In the genomic region with DNA sequence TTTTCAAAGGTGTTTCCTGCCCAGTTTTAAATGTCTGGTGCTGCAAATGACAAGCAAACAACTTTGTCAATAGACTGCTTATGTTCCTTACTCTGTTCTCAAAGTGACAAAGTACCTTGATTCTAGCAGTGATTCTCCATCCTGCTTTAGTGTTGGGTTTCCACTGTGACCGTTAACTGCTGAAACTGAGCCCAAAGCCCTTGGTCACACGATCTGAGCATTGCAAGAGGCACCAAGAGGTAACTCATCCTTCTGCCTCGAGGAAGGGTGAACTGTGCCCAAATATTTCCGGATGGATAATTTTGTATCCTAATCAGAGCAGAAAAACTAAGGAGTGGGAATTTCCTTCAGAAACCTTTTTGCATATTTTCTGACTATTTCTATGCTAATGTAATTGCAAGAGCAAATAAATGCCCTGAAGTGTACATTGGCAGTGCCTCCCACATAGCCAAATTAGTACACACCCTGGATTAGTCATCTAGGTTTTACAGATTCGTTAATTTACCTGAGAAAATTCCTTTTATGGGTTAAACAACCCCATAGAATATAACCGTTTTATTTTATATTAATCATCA, we compare ENCODE assay signal across 14 cellular contexts.
"Had no signal": no experiment of that assay in that cellular context is flagged by ENCODE, and none has a peak within 500 bp of the region (broad histone marks: within the 10 kb centered on the region; RNA-seq: fewer than 3 reads in every experiment).

No MANE protein-coding gene starts in this region.

- H3K4me3 ChIP-seq: body of pancreas, left ventricle myocardium inferior, psoas muscle, sigmoid colon, upper lobe of left lung had no signal

- H3K36me3 ChIP-seq: left ventricle myocardium inferior, sigmoid colon, upper lobe of left lung had no signal

- DNase-seq: activated CD4-positive, alpha-beta T cell treated with anti-CD3 and anti-CD28 coated beads, Interleukin-2, amount 50 U/mL, for 1 hour; activated T-cell treated with anti-CD3 and anti-CD28 coated beads, Interleukin-2, amount 50 U/mL, for 1 hour; body of pancreas; effector memory CD4-positive, alpha-beta T cell; erythroblast; left ventricle myocardium inferior; mesenchymal stem cell; occipital lobe; psoas muscle; sigmoid colon; stimulated activated CD4-positive, alpha-beta T cell treated with anti-CD3 and anti-CD28 coated beads, Interleukin-2, amount 100 ng/mL, for 24 hours; stimulated activated naive B cell treated with anti-CD40 and anti-IgM and Interleukin-4, amounts not matched to agents 10 μg/mL and 1 μg/mL and 100 μg/mL, for 72 hours; T-helper 2 cell; upper lobe of left lung had no signal

- H3K9me3 ChIP-seq: body of pancreas, left ventricle myocardium inferior, psoas muscle, sigmoid colon, upper lobe of left lung had no signal

- ATAC-seq: body of pancreas; psoas muscle; stimulated activated naive B cell treated with anti-CD40 and anti-IgM and Interleukin-4, amounts not matched to agents 10 μg/mL and 1 μg/mL and 100 μg/mL, for 72 hours had no signal

- H3K27me3 ChIP-seq: body of pancreas, sigmoid colon, upper lobe of left lung had no signal

- H3K4me1 ChIP-seq: left ventricle myocardium inferior, psoas muscle, sigmoid colon, upper lobe of left lung had no signal

- H3K27ac ChIP-seq: body of pancreas, left ventricle myocardium inferior, psoas muscle, sigmoid colon, upper lobe of left lung had no signal
